ENCODE assay signal across 10 cellular contexts in genomic region chr20:38125157-38126056, GRCh38. TPM values are rescaled to one million over a fixed set of nuclear protein-coding genes. Genes with fewer than 3 reads are reported as not detected.
DNase-seq lines count a peak whose midpoint lies in the region; ATAC-seq, FAIRE-seq and TF ChIP-seq lines count a peak whose summit lies in the region.
"Had no signal": no experiment of that assay in that cellular context is flagged by ENCODE, and none has a peak within 500 bp of the region (broad histone marks: within the 10 kb centered on the region; RNA-seq: fewer than 3 reads in every experiment).

No MANE protein-coding gene starts in this region.

- H3K4me3 Mint-ChIP-seq in MCF 10A (ENCODE audit: unreplicated experiment): no peak overlapping the region
- no peak overlapping the region for H3K4me3 Mint-ChIP-seq in effector memory CD8-positive, alpha-beta T cell

- 97% methylated on average over 7 of the region's 18 CpGs for WGBS in mammary epithelial cell (ENCODE audit: low coverage, missing lambda C conversion rate)
- WGBS in right lobe of liver (ENCODE audit: insufficient coverage, low coverage, low lambda C conversion rate, missing lambda C conversion rate): 50% methylated on average over 17 of the region's 18 CpGs

- H3K27ac Mint-ChIP-seq in MCF 10A (ENCODE audit: low read depth, unreplicated experiment): no peak overlapping the region
- no peak overlapping the region for H3K27ac Mint-ChIP-seq in effector memory CD8-positive, alpha-beta T cell

- no peaks in the 10 kb centered on the region for H3K79me2 ChIP-seq in mammary epithelial cell (ENCODE audit: insufficient read depth, low read length)

- H3K4me1 ChIP-seq in mammary epithelial cell (ENCODE audit: insufficient read depth, low read length) (no peaks in the 10 kb centered on the region), right lobe of liver (peaks cover 0 to 33% (median 10%) of the 10 kb centered on the region in 4 donors)

- H3K9ac ChIP-seq in mammary epithelial cell (ENCODE audit: insufficient read depth, low read length): no peak overlapping the region

- no peak overlapping the region for H3K27ac ChIP-seq in mammary epithelial cell (ENCODE audit: insufficient read depth, low read depth, low read length)
- H3K27ac ChIP-seq in right lobe of liver: peak overlapping the region in 2 of 3 donors; percentile 68 to 79

- H3K4me3 ChIP-seq in mammary epithelial cell (replicated peaks in 1 of 3; ENCODE audit: insufficient read depth in 1 of 3, low read depth in 2 of 3, low read length in 3 of 3) (no peak overlapping the region), bronchial epithelial cell (ENCODE audit: low read depth, low read length) (no peak overlapping the region), right lobe of liver (no peak overlapping the region)

- H3K36me3 ChIP-seq in mammary epithelial cell (ENCODE audit: insufficient read depth, low read length): no peaks in the 10 kb centered on the region
- H3K36me3 ChIP-seq in bronchial epithelial cell (ENCODE audit: control insufficient read depth, insufficient read depth, low read length): no peaks in the 10 kb centered on the region
- peaks cover 0 to 9% (median 4%) of the 10 kb centered on the region in 4 donors for H3K36me3 ChIP-seq in right lobe of liver

- H2AFZ ChIP-seq in mammary epithelial cell (ENCODE audit: low read depth, low read length): no peak overlapping the region

- no peak for TF ChIP-seq CTCF in MCF 10A (IDR thresholded peaks at IDR 0.05; ENCODE audit: unreplicated experiment)
- no peak for TF ChIP-seq CTCF in mammary epithelial cell (conservative IDR thresholded peaks at IDR 0.05 in 1 of 2, IDR thresholded peaks at IDR 0.05 in 1 of 2; ENCODE audit: extremely low read depth in 1 of 2, insufficient read depth in 1 of 2, low read depth in 1 of 2, low read length in 2 of 2)
- TF ChIP-seq CTCF in bronchial epithelial cell (IDR thresholded peaks at IDR 0.05; ENCODE audit: insufficient read depth, low read length, severe bottlenecking): peak; percentile 20
- peak in 1 of 4 donors; percentile 13 for TF ChIP-seq CTCF in right lobe of liver (IDR thresholded peaks at IDR 0.05)
- no peak for TF ChIP-seq CTCF in GM10266 (IDR thresholded peaks at IDR 0.05; ENCODE audit: control insufficient read depth, insufficient read depth, low read depth, missing control alignments)

- CTCF ChIA-PET in MCF 10A (lab: Yijun Ruan, JAX) (interaction anchor here (1.1 kb wide), 1 partner anchor 18 kb away, joined by 4 read pairs; no protein-coding TSS in a partner anchor), mammary epithelial cell (lab: Charles Lee; ENCODE audit: low non-redundant PET) (no interaction called here)

- no peaks in the 10 kb centered on the region for H3K36me3 Mint-ChIP-seq in MCF 10A (ENCODE audit: insufficient read depth, unreplicated experiment)
- H3K36me3 Mint-ChIP-seq in effector memory CD8-positive, alpha-beta T cell (ENCODE audit: insufficient read depth): peaks cover 5% of the 10 kb centered on the region

- H4K20me1 ChIP-seq in mammary epithelial cell (ENCODE audit: insufficient read depth, low read length): no peaks in the 10 kb centered on the region

- peak; percentile 21 to 74 (median 56) for ATAC-seq in right lobe of liver
- ATAC-seq in effector memory CD8-positive, alpha-beta T cell (replicated peaks): no peak
- no peak for ATAC-seq in GM19035 (IDR thresholded peaks at IDR 0.05; ENCODE audit: unreplicated experiment)

- H3K4me1 Mint-ChIP-seq in MCF 10A (ENCODE audit: insufficient read depth, unreplicated experiment): peaks cover 25% of the 10 kb centered on the region
- no peaks in the 10 kb centered on the region for H3K4me1 Mint-ChIP-seq in effector memory CD8-positive, alpha-beta T cell (ENCODE audit: low read depth in 2 of 2)

- no peak for TF ChIP-seq POLR2A in right lobe of liver (IDR thresholded peaks at IDR 0.05)

- dilution Hi-C loops in mammary epithelial cell (cut with HindIII; ENCODE audit: low sequenced_read_pairs): no loop called here

- DNase-seq in MCF 10A (ENCODE audit: unreplicated experiment) (peak; percentile 93), mammary epithelial cell (no peak), bronchial epithelial cell (ENCODE audit: low read depth) (peak; percentile 54), right lobe of liver (peak; percentile 80 to 90 (median 89)), AG20443 (ENCODE audit: low spot score) (no peak), GM10266 (ENCODE audit: extremely low spot score) (no peak)
- DNase-seq in effector memory CD8-positive, alpha-beta T cell: no peak
- DNase-seq: activated naive CD4-positive, alpha-beta T cell; NCI-H526 treated with DMSO at 0.1 percent for 48 hours had no signal

- no peaks in the 10 kb centered on the region for H3K9me3 ChIP-seq in mammary epithelial cell (replicated peaks; ENCODE audit: insufficient read depth, low read length)
- no peaks in the 10 kb centered on the region for H3K9me3 ChIP-seq in right lobe of liver

- in situ Hi-C loops in mammary epithelial cell (cut with MboI; ENCODE audit: low sequenced_read_pairs in 2 of 2): no loop called here

- intact Hi-C loops in MCF 10A (cut with micrococcal nuclease): no loop called here
- intact Hi-C loops in mammary epithelial cell (cut with micrococcal nuclease): no loop called here
- intact Hi-C loops in right lobe of liver (cut with DNase I): no loop called here

- H3K9me3 Mint-ChIP-seq in MCF 10A (ENCODE audit: unreplicated experiment): no peaks in the 10 kb centered on the region
- H3K9me3 Mint-ChIP-seq in effector memory CD8-positive, alpha-beta T cell: no peaks in the 10 kb centered on the region

- POLR2A ChIA-PET in MCF 10A (lab: Yijun Ruan, JAX): interaction anchor here (1.1 to 1.5 kb wide), 3 partner anchors 8 to 15 kb away, joined by 3 to 4 read pairs (median 4); no protein-coding TSS in a partner anchor

- no peaks in the 10 kb centered on the region for H3K27me3 ChIP-seq in mammary epithelial cell (ENCODE audit: insufficient read depth, low read length)
- H3K27me3 ChIP-seq in bronchial epithelial cell (ENCODE audit: control insufficient read depth, insufficient read depth, low read length): no peaks in the 10 kb centered on the region
- no peaks in the 10 kb centered on the region for H3K27me3 ChIP-seq in right lobe of liver

- no peak for FAIRE-seq in bronchial epithelial cell (lab: Jason Lieb, UNC)

- no TSS peak for BruUV-seq in MCF 10A (replicated peaks; lab: Mats Ljungman, UMichigan)
- BruUV-seq in mammary epithelial cell (replicated peaks; lab: Mats Ljungman, UMichigan): no TSS peak

- no peak overlapping the region for H3K4me2 ChIP-seq in mammary epithelial cell (ENCODE audit: insufficient read depth, low read depth, low read length)

- H3K27me3 Mint-ChIP-seq in MCF 10A (ENCODE audit: insufficient read depth, unreplicated experiment): no peaks in the 10 kb centered on the region
- H3K27me3 Mint-ChIP-seq in effector memory CD8-positive, alpha-beta T cell: no peaks in the 10 kb centered on the region

RNA-seq across cellular contexts. Expression of gene TGM2, which starts 39.7 kb away (rescaled TPM):
- 0.76 and 1.5 TPM in 2 replicates for total RNA-seq in MCF 10A (2022)
- total RNA-seq in mammary epithelial cell: 100 to 1,000 TPM in 1 of 2 donors, 10 to 100 TPM in 1; 53.4 to 252 TPM
- polyA plus RNA-seq in mammary epithelial cell: 98.1 TPM
- polyA minus RNA-seq in mammary epithelial cell: 98.9 TPM
- 0.51 and 5.5 TPM in 2 replicates for total RNA-seq in bronchial epithelial cell
- 100 to 1,000 TPM; 135 to 940 (median 474) TPM for total RNA-seq in right lobe of liver

Comparison
In these comparisons a context has a peak if more than half of its experiments do, and no peak if none do; other contexts are left out.
1. DNase-seq: peak in MCF 10A (single experiment), bronchial epithelial cell (single experiment) and right lobe of liver (3 of 3); none in mammary epithelial cell (single experiment), AG20443 (single experiment), effector memory CD8-positive, alpha-beta T cell (0 of 3) and GM10266 (single experiment).
2. ATAC-seq: peak in right lobe of liver (4 of 4); none in effector memory CD8-positive, alpha-beta T cell (single experiment) and GM19035 (single experiment).